Comparison of ENCODE assay signal across 19 cellular contexts in the genomic region with DNA sequence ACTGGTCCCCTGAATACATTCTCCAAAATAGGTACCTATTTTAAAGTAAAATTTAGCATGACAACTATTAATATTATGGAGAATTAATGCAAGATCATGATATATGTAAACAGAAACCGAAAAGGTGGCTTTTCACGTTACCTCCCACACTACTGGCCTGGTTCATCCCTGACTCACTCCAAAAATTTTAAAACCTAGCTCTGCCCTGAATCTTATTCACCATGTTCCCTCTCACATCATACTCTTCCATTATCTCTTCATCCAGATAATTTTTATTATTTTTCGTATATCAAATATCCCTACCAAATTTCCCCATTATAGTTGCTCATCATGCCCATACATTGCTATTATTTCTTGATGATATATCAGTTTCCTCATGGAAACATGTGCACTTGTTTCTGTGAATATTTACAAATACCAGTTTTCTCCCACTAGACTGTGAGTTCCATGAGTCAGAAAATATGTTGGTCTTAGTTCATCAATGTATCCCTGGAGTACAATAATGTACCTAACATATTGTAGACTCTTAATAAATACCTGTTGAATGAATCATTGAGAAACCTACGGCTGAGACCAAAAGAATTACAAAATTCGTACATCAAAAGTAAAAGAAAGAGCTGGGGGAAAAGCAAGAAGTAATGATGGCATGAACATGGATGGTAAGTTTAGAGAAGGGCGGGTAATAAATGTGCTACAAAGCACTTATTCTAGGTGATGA.
"Had no signal": no experiment of that assay in that cellular context is flagged by ENCODE, and none has a peak within 500 bp of the region (broad histone marks: within the 10 kb centered on the region; RNA-seq: fewer than 3 reads in every experiment).

No MANE protein-coding gene starts in this region.

- DNase-seq: activated CD4-positive, alpha-beta memory T cell treated with anti-CD3 and anti-CD28 coated beads, Interleukin-2, amount 10 ng/mL, durations not matched to agents 7 days and 5 days; activated naive CD4-positive, alpha-beta T cell treated with Interleukin-2 at 50 U/mL for 16 hours; central memory CD4-positive, alpha-beta T cell; cortex of kidney; effector CD8-positive, alpha-beta T cell; erythroblast; mucosa of descending colon; naive thymus-derived CD8-positive, alpha-beta T cell; posterior cingulate gyrus; right cardiac atrium; T1000; thyroid gland; uterus had no signal

- H3K27ac ChIP-seq: neutrophil, thyroid gland, uterus, VCaP had no signal

- H3K4me1 Mint-ChIP-seq: naive thymus-derived CD8-positive, alpha-beta T cell had no signal

- ATAC-seq: left lobe of liver; mucosa of descending colon; naive thymus-derived CD8-positive, alpha-beta T cell; right cardiac atrium; stimulated activated effector memory CD8-positive, alpha-beta T cell treated with anti-CD3 and anti-CD28 coated beads, Interleukin-12 subunit alpha, Interleukin-12 subunit beta, amount 100 ng/mL, for 72 hours had no signal

- H3K27me3 Mint-ChIP-seq: activated CD4-positive, alpha-beta memory T cell treated with anti-CD3 and anti-CD28 coated beads, Interleukin-2, amount 10 ng/mL, durations not matched to agents 7 days and 5 days had no signal

- H3K27ac Mint-ChIP-seq: activated CD4-positive, alpha-beta memory T cell treated with anti-CD3 and anti-CD28 coated beads, Interleukin-2, amount 10 ng/mL, durations not matched to agents 7 days and 5 days; activated T-helper 1 cell treated with anti-CD3 and anti-CD28 coated beads, Interleukin-12 subunit alpha, Interleukin-12 subunit beta, Interleukin-2, Interleukin-4 antibody, amounts not matched to agents 30 ng/mL and 10 ng/mL and 1 ng/mL, durations not matched to agents 14 hours and 24 hours and 36 hours; naive thymus-derived CD8-positive, alpha-beta T cell; stimulated activated effector memory CD8-positive, alpha-beta T cell treated with anti-CD3 and anti-CD28 coated beads, Interleukin-12 subunit alpha, Interleukin-12 subunit beta, amount 100 ng/mL, for 72 hours had no signal

- H3K36me3 Mint-ChIP-seq: naive thymus-derived CD8-positive, alpha-beta T cell; stimulated activated effector memory CD8-positive, alpha-beta T cell treated with anti-CD3 and anti-CD28 coated beads, Interleukin-12 subunit alpha, Interleukin-12 subunit beta, amount 100 ng/mL, for 72 hours had no signal

- H3K4me3 Mint-ChIP-seq: activated CD4-positive, alpha-beta memory T cell treated with anti-CD3 and anti-CD28 coated beads, Interleukin-2, amount 10 ng/mL, durations not matched to agents 7 days and 5 days; activated T-helper 1 cell treated with anti-CD3 and anti-CD28 coated beads, Interleukin-12 subunit alpha, Interleukin-12 subunit beta, Interleukin-2, Interleukin-4 antibody, amounts not matched to agents 30 ng/mL and 10 ng/mL and 1 ng/mL, durations not matched to agents 14 hours and 24 hours and 36 hours; naive thymus-derived CD8-positive, alpha-beta T cell; stimulated activated effector memory CD8-positive, alpha-beta T cell treated with anti-CD3 and anti-CD28 coated beads, Interleukin-12 subunit alpha, Interleukin-12 subunit beta, amount 100 ng/mL, for 72 hours had no signal

- H3K9me3 Mint-ChIP-seq: activated CD4-positive, alpha-beta memory T cell treated with anti-CD3 and anti-CD28 coated beads, Interleukin-2, amount 10 ng/mL, durations not matched to agents 7 days and 5 days; activated T-helper 1 cell treated with anti-CD3 and anti-CD28 coated beads, Interleukin-12 subunit alpha, Interleukin-12 subunit beta, Interleukin-2, Interleukin-4 antibody, amounts not matched to agents 30 ng/mL and 10 ng/mL and 1 ng/mL, durations not matched to agents 14 hours and 24 hours and 36 hours had no signal

- H3K4me3 ChIP-seq: mucosa of descending colon, smooth muscle cell, thyroid gland, uterus had no signal
